1 cellular context compared by ENCODE assay signal in the genomic region with DNA sequence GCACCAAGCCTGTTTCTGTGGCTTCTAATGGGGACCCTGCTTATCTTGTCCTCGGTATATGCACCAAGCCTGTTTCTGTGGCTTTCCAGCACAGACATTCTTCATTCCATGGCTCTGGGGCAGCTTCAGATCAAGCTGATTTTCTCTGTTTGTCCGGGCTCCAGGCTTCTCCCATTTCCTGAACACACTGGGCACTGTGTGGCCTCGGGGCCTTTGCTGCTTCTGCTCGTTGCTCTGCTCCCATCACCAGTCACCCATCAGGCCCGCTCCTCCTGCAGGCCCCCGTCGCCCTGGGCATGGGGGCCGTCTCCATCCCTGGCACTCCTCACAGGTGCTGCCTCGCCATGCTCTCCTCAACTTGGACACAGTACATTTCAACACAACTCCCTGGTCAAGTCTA.
TF ChIP-seq lines count a peak whose summit lies in the region.

No MANE protein-coding gene starts in this region.

TF ChIP-seq in SK-N-SH, 30 proteins besides CTCF, POLR2A, EP300 and RAD21 (continued from another document):
- TF ChIP-seq EZH2phosphoT487 (IDR thresholded peaks at IDR 0.05; ENCODE audit: borderline replicate concordance, low read depth) (no peak), FOSL2 (IDR thresholded peaks at IDR 0.05; ENCODE audit: borderline replicate concordance, low read depth) (no peak), NRF1 (IDR thresholded peaks at IDR 0.05; ENCODE audit: low read depth, low read length) (no peak), GATA2 (CRISPR knock-in tag; IDR thresholded peaks at IDR 0.05) (peak; percentile 47), SMC3 (IDR thresholded peaks at IDR 0.05; ENCODE audit: low read depth, low read length) (no peak), FOXM1 (IDR thresholded peaks at IDR 0.05; ENCODE audit: low read depth) (no peak), NFIC (IDR thresholded peaks at IDR 0.05; ENCODE audit: borderline replicate concordance) (no peak)
